In the genomic region with DNA sequence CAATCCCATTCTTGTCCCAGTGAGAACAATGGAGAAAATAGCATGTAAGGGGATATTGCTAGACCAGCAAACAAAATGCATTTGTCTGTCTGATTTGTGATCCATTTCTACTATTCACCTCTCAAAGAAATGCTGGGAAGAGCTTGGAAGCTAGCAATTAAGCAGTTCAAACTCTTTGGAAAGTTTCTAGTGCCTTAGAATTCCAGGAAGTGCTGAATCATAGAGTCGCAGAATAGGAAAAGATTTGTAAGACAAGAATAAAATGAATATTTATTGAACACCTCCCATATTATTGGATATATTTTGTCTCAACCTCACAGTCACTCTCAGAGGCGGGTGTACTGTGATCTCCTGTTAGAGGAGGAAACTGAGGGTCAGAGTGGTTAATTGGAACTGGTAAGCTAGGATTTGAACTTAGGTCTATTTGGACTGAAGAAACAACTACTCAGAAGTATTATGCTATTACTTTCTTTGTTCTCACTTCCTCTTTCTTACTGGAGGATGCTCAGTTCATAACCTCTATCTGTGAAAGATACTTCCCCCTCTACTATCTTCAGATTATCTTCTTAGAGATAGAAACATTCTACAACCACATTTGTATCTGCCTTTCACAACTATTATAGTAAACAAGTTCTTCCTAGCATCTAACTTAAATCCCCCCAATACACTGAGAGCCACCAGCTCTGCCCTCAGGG, we compare ENCODE assay signal across 11 cellular contexts.
A peak's percentile ranks its signal among the peaks of the same experiment; 100 is the strongest.
DNase-seq lines count a peak whose midpoint lies in the region; ATAC-seq and TF ChIP-seq lines count a peak whose summit lies in the region.
"Had no signal": no experiment of that assay in that cellular context is flagged by ENCODE, and none has a peak within 500 bp of the region (broad histone marks: within the 10 kb centered on the region; RNA-seq: fewer than 3 reads in every experiment).

No MANE protein-coding gene starts in this region.

- no peak overlapping the region for H3K4me3 ChIP-seq in sigmoid colon

- H3K27me3 ChIP-seq in sigmoid colon = no peaks in the 10 kb centered on the region

- TF ChIP-seq CTCF in sigmoid colon (IDR thresholded peaks at IDR 0.05) = no peak

- H3K9me3 Mint-ChIP-seq in activated T-cell treated with anti-CD3 and anti-CD28 coated beads, Interleukin-2, amount 50 U/mL, for 4 hours = no peaks in the 10 kb centered on the region
- H3K9me3 Mint-ChIP-seq: activated naive CD4-positive, alpha-beta T cell treated with anti-CD3 and anti-CD28 coated beads, Interleukin-2, amount 50 U/mL, for 72 hours had no signal

- intact Hi-C loops in sigmoid colon (cut with DNase I) = loop anchor here (5.0 kb wide), 1 partner anchor 81 kb away; no protein-coding TSS in a partner anchor

- no peaks in the 10 kb centered on the region for H3K36me3 Mint-ChIP-seq in activated T-cell treated with anti-CD3 and anti-CD28 coated beads, Interleukin-2, amount 50 U/mL, for 4 hours (ENCODE audit: insufficient read depth)
- H3K36me3 Mint-ChIP-seq: activated naive CD4-positive, alpha-beta T cell treated with anti-CD3 and anti-CD28 coated beads, Interleukin-2, amount 50 U/mL, for 72 hours had no signal

- peak overlapping the region in 1 of 4 donors; percentile 63 for H3K27ac ChIP-seq in sigmoid colon

- H3K4me1 ChIP-seq in sigmoid colon = peaks cover 0 to 22% (median 16%) of the 10 kb centered on the region in 4 donors

- TF ChIP-seq EP300 in sigmoid colon (IDR thresholded peaks at IDR 0.05) = no peak

- 33 to 64% methylated on average over 2 of the region's 2 CpGs for WGBS in sigmoid colon, 2 donors

- ATAC-seq in GM18505 (IDR thresholded peaks at IDR 0.05; ENCODE audit: unreplicated experiment) (peak; percentile 80), GM21737 (IDR thresholded peaks at IDR 0.05; ENCODE audit: unreplicated experiment) (peak; percentile 64), HG03520 (IDR thresholded peaks at IDR 0.05; ENCODE audit: unreplicated experiment) (peak; percentile 90)
- no peak for ATAC-seq in activated T-cell treated with anti-CD3 and anti-CD28 coated beads, Interleukin-2, amount 50 U/mL, for 4 hours
- ATAC-seq: activated naive CD4-positive, alpha-beta T cell treated with anti-CD3 and anti-CD28 coated beads, Interleukin-2, amount 50 U/mL, for 72 hours; SK-N-SH treated with all-trans-retinoic acid at 6 μM for 48 hours had no signal

- no peak overlapping the region for H3K4me3 Mint-ChIP-seq in activated T-cell treated with anti-CD3 and anti-CD28 coated beads, Interleukin-2, amount 50 U/mL, for 4 hours

- H3K9me3 ChIP-seq in sigmoid colon = no peaks in the 10 kb centered on the region

- peaks cover 1% of the 10 kb centered on the region for H3K4me1 Mint-ChIP-seq in activated T-cell treated with anti-CD3 and anti-CD28 coated beads, Interleukin-2, amount 50 U/mL, for 4 hours (ENCODE audit: low read depth)

- TF ChIP-seq POLR2A in GM18505 (IDR thresholded peaks at IDR 0.05; ENCODE audit: borderline replicate concordance, extremely low read depth, insufficient read depth, insufficient read length) (no peak), sigmoid colon (IDR thresholded peaks at IDR 0.05) (no peak)

- no peaks in the 10 kb centered on the region for H3K36me3 ChIP-seq in sigmoid colon

- peak; percentile 21 for DNase-seq in germinal center (ENCODE audit: low spot score)
- no peak for DNase-seq in stimulated activated CD4-positive, alpha-beta T cell treated with anti-CD3 and anti-CD28 coated beads, Interleukin-2, amount 100 ng/mL, for 48 hours
- DNase-seq in activated T-cell treated with anti-CD3 and anti-CD28 coated beads, Interleukin-2, amount 50 U/mL, for 4 hours = no peak
- no peak for DNase-seq in foreskin melanocyte
- DNase-seq in sigmoid colon = no peak
- DNase-seq: DND-41 had no signal

- H3K27me3 Mint-ChIP-seq in activated T-cell treated with anti-CD3 and anti-CD28 coated beads, Interleukin-2, amount 50 U/mL, for 4 hours (ENCODE audit: low read depth) = peaks cover 5% of the 10 kb centered on the region

Comparison
In these comparisons a context has a peak if more than half of its experiments do, and no peak if none do; other contexts are left out.
1. ATAC-seq: peak in GM18505 (single experiment), GM21737 (single experiment) and HG03520 (single experiment); none in activated T-cell treated with anti-CD3 and anti-CD28 coated beads, Interleukin-2, amount 50 U/mL, for 4 hours (0 of 2).